In genomic region chr10:86664370-86665217, GRCh38 we compare ENCODE assay signal across 1 cellular context.
TF ChIP-seq lines count a peak whose summit lies in the region.

No MANE protein-coding gene starts in this region.

TF ChIP-seq in SK-N-SH, 30 proteins besides CTCF, POLR2A, EP300 and RAD21 (continued from another document):
- TF ChIP-seq IRF3 (IDR thresholded peaks at IDR 0.05; ENCODE audit: low read depth, low read length) (no peak), GABPA (IDR thresholded peaks at IDR 0.05; ENCODE audit: low read depth) (no peak), EZH2phosphoT487 (IDR thresholded peaks at IDR 0.05; ENCODE audit: borderline replicate concordance, low read depth) (no peak), ZBTB33 (IDR thresholded peaks at IDR 0.05; ENCODE audit: borderline replicate concordance, low read depth) (no peak), POLR2AphosphoS5 (IDR thresholded peaks at IDR 0.05; ENCODE audit: low read depth, low read length) (no peak), MAX (IDR thresholded peaks at IDR 0.05; ENCODE audit: low read depth) (no peak), USF1 (IDR thresholded peaks at IDR 0.05; ENCODE audit: borderline replicate concordance, low read depth) (no peak), FOXM1 (IDR thresholded peaks at IDR 0.05; ENCODE audit: low read depth) (no peak), FOXJ3 (CRISPR knock-in tag; IDR thresholded peaks at IDR 0.05) (no peak), FOSL2 (IDR thresholded peaks at IDR 0.05; ENCODE audit: borderline replicate concordance, low read depth) (no peak), USF2 (IDR thresholded peaks at IDR 0.05; ENCODE audit: borderline replicate concordance, low read depth, low read length) (no peak), TEAD4 (IDR thresholded peaks at IDR 0.05; ENCODE audit: borderline replicate concordance, insufficient read depth) (no peak), TAF1 (IDR thresholded peaks at IDR 0.05; ENCODE audit: borderline replicate concordance, low read depth, low read length) (no peak), PBX3 (IDR thresholded peaks at IDR 0.05) (no peak)
